Comparison of ENCODE assay signal across 2 cellular contexts in the genomic region with DNA sequence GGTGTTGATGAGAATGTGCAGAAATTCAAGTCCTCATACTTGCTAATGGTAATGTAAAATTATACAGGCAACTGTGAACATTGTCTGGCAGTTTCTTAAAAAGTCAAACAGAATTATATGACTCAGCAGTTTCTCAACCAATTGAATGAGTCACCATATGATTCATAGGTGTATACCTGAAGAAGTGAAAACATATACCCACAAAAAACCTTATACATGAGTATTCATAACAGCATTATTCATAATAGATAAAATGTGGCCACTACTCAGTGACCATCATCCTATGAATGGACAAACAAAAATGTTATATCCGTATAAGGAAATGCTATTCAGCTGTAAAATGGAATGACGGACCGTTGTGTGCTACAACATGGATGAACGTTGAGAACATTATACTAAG.
A peak's percentile ranks its signal among the peaks of the same experiment; 100 is the strongest.
TF ChIP-seq lines count a peak whose summit lies in the region.

No MANE protein-coding gene starts in this region.

TF ChIP-seq in H1, 55 proteins besides CTCF, POLR2A, EP300 and RAD21:
- TF ChIP-seq MAFK (IDR thresholded peaks at IDR 0.05; ENCODE audit: low read depth, low read length) (peak; percentile 30; the same call in 1 of the 2 replicates), BACH1 (IDR thresholded peaks at IDR 0.05; ENCODE audit: low read length) (peak; percentile 70), RBBP5 (IDR thresholded peaks at IDR 0.05; ENCODE audit: borderline replicate concordance, low read depth, low read length) (no peak), POU5F1 (IDR thresholded peaks at IDR 0.05; ENCODE audit: low read depth, low read length) (no peak), KDM4A (IDR thresholded peaks at IDR 0.05; ENCODE audit: low read depth, low read length, severe bottlenecking) (no peak)

TF ChIP-seq in WTC11, 78 proteins besides CTCF, POLR2A, EP300 and RAD21:
- no peak for TF ChIP-seq ZNF138 (CRISPR knock-in tag; conservative IDR thresholded peaks at IDR 0.05)
- TF ChIP-seq, protein P1, sequence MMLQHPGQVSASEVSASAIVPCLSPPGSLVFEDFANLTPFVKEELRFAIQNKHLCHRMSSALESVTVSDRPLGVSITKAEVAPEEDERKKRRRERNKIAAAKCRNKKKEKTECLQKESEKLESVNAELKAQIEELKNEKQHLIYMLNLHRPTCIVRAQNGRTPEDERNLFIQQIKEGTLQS (CRISPR knock-in tag; conservative IDR thresholded peaks at IDR 0.05) = no peak
- TF ChIP-seq ZNF416 (CRISPR knock-in tag; IDR thresholded peaks at IDR 0.05) = no peak
- TF ChIP-seq RORB (CRISPR knock-in tag; IDR thresholded peaks at IDR 0.05) = no peak
- TF ChIP-seq, protein P2, sequence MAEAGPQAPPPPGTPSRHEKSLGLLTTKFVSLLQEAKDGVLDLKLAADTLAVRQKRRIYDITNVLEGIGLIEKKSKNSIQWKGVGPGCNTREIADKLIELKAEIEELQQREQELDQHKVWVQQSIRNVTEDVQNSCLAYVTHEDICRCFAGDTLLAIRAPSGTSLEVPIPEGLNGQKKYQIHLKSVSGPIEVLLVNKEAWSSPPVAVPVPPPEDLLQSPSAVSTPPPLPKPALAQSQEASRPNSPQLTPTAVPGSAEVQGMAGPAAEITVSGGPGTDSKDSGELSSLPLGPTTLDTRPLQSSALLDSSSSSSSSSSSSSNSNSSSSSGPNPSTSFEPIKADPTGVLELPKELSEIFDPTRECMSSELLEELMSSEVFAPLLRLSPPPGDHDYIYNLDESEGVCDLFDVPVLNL (CRISPR knock-in tag; IDR thresholded peaks at IDR 0.05; ENCODE audit: borderline replicate concordance, low read depth) = no peak
- TF ChIP-seq, protein P3, sequence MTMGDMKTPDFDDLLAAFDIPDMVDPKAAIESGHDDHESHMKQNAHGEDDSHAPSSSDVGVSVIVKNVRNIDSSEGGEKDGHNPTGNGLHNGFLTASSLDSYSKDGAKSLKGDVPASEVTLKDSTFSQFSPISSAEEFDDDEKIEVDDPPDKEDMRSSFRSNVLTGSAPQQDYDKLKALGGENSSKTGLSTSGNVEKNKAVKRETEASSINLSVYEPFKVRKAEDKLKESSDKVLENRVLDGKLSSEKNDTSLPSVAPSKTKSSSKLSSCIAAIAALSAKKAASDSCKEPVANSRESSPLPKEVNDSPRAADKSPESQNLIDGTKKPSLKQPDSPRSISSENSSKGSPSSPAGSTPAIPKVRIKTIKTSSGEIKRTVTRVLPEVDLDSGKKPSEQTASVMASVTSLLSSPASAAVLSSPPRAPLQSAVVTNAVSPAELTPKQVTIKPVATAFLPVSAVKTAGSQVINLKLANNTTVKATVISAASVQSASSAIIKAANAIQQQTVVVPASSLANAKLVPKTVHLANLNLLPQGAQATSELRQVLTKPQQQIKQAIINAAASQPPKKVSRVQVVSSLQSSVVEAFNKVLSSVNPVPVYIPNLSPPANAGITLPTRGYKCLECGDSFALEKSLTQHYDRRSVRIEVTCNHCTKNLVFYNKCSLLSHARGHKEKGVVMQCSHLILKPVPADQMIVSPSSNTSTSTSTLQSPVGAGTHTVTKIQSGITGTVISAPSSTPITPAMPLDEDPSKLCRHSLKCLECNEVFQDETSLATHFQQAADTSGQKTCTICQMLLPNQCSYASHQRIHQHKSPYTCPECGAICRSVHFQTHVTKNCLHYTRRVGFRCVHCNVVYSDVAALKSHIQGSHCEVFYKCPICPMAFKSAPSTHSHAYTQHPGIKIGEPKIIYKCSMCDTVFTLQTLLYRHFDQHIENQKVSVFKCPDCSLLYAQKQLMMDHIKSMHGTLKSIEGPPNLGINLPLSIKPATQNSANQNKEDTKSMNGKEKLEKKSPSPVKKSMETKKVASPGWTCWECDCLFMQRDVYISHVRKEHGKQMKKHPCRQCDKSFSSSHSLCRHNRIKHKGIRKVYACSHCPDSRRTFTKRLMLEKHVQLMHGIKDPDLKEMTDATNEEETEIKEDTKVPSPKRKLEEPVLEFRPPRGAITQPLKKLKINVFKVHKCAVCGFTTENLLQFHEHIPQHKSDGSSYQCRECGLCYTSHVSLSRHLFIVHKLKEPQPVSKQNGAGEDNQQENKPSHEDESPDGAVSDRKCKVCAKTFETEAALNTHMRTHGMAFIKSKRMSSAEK (CRISPR knock-in tag; IDR thresholded peaks at IDR 0.05; ENCODE audit: borderline replicate concordance) = no peak
- no peak for TF ChIP-seq ELF4 (CRISPR knock-in tag; IDR thresholded peaks at IDR 0.05; ENCODE audit: low read depth)
- no peak for TF ChIP-seq TEAD1 (CRISPR knock-in tag; IDR thresholded peaks at IDR 0.05)
- TF ChIP-seq NR3C1 (CRISPR knock-in tag; conservative IDR thresholded peaks at IDR 0.05; ENCODE audit: low read depth) = no peak
